In the genomic region with DNA sequence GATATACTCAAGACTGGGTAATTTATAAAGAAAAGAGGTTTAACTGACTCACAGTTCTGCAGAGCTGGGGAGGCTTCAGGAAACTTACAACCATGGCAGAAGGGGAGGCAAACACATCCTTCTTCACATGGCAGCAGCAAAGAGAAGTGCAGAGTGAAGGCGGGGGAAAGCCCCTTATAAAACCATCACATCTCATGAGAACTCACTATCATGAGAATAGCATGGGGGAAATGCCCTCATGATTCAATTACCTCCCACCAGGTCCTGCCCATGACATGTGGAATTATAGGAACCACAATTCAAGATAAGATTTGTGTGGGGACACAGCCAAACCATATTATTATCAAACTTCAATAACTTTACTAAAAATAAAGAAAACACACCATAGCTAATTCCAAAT, we compare ENCODE assay signal across 16 cellular contexts. TPM values are rescaled to one million over a fixed set of nuclear protein-coding genes. Genes with fewer than 3 reads are reported as not detected.
DNase-seq lines count a peak whose midpoint lies in the region; ATAC-seq and TF ChIP-seq lines count a peak whose summit lies in the region.
"Had no signal": no experiment of that assay in that cellular context is flagged by ENCODE, and none has a peak within 500 bp of the region (broad histone marks: within the 10 kb centered on the region; RNA-seq: fewer than 3 reads in every experiment).

No MANE protein-coding gene starts in this region.

- H3K27ac ChIP-seq in colonic mucosa: no peak overlapping the region
- H3K27ac ChIP-seq: PC-9 had no signal

- DNase-seq in activated naive CD4-positive, alpha-beta T cell treated with Interleukin-2 at 50 U/mL for 16 hours: peak; percentile 35
- no peak for DNase-seq in activated naive CD4-positive, alpha-beta T cell treated with anti-CD3 and anti-CD28 coated beads, Interleukin-2, amount 10 ng/mL, durations not matched to agents 7 days and 5 days
- DNase-seq in T-helper 2 cell treated with Interferon-gamma antibody and Interleukin-4, amounts not matched to agents 5 μg/mL and 100 μg/mL, for 36 hours (ENCODE audit: low spot score): peak; percentile 11
- peak; percentile 13 for DNase-seq in activated naive CD8-positive, alpha-beta T cell treated with anti-CD3 and anti-CD28 coated beads for 36 hours
- peak; percentile 6 to 32 (median 18) for DNase-seq in stimulated activated CD4-positive, alpha-beta T cell treated with anti-CD3 and anti-CD28 coated beads, TNF-alpha, amount 100 ng/mL, for 24 hours (ENCODE audit: low read depth in 3 of 3)
- no peak for DNase-seq in colonic mucosa
- DNase-seq: CD8-positive, alpha-beta T cell; GOT3; IMR-90; Kasumi-1; NCI-H187 treated with DMSO at 0.1 percent for 48 hours; NCI-H446 treated with DMSO at 0.1 percent for 48 hours; NCI-H748 treated with DMSO at 0.1 percent for 48 hours; PC-9 had no signal

- intact Hi-C loops in colonic mucosa (cut with DNase I): no loop called here

- peaks cover 23% of the 10 kb centered on the region for H3K4me1 Mint-ChIP-seq in activated naive CD4-positive, alpha-beta T cell treated with anti-CD3 and anti-CD28 coated beads, Interleukin-2, amount 10 ng/mL, durations not matched to agents 7 days and 5 days
- H3K4me1 Mint-ChIP-seq in T-helper 2 cell treated with Interferon-gamma antibody and Interleukin-4, amounts not matched to agents 5 μg/mL and 100 μg/mL, for 36 hours (ENCODE audit: low read depth): peaks cover 12% of the 10 kb centered on the region
- peaks cover 47% of the 10 kb centered on the region for H3K4me1 Mint-ChIP-seq in activated naive CD8-positive, alpha-beta T cell treated with anti-CD3 and anti-CD28 coated beads for 36 hours

- no peak for TF ChIP-seq CTCF in colonic mucosa (IDR thresholded peaks at IDR 0.05)

- no peak overlapping the region for H3K4me3 Mint-ChIP-seq in activated naive CD4-positive, alpha-beta T cell treated with anti-CD3 and anti-CD28 coated beads, Interleukin-2, amount 10 ng/mL, durations not matched to agents 7 days and 5 days
- H3K4me3 Mint-ChIP-seq in T-helper 2 cell treated with Interferon-gamma antibody and Interleukin-4, amounts not matched to agents 5 μg/mL and 100 μg/mL, for 36 hours: no peak overlapping the region
- H3K4me3 Mint-ChIP-seq in activated naive CD8-positive, alpha-beta T cell treated with anti-CD3 and anti-CD28 coated beads for 36 hours: no peak overlapping the region
- H3K4me3 Mint-ChIP-seq: CD8-positive, alpha-beta T cell had no signal

- H3K27me3 ChIP-seq in colonic mucosa: no peaks in the 10 kb centered on the region

- H3K9me3 ChIP-seq in colonic mucosa: no peaks in the 10 kb centered on the region

- H3K4me1 ChIP-seq in colonic mucosa: no peaks in the 10 kb centered on the region

- no peak overlapping the region for H3K4me3 ChIP-seq in colonic mucosa
- H3K4me3 ChIP-seq: PC-9 had no signal

- H3K36me3 Mint-ChIP-seq in activated naive CD4-positive, alpha-beta T cell treated with anti-CD3 and anti-CD28 coated beads, Interleukin-2, amount 10 ng/mL, durations not matched to agents 7 days and 5 days: no peaks in the 10 kb centered on the region
- H3K36me3 Mint-ChIP-seq in T-helper 2 cell treated with Interferon-gamma antibody and Interleukin-4, amounts not matched to agents 5 μg/mL and 100 μg/mL, for 36 hours (ENCODE audit: low read depth): no peaks in the 10 kb centered on the region
- peaks cover 35% of the 10 kb centered on the region for H3K36me3 Mint-ChIP-seq in activated naive CD8-positive, alpha-beta T cell treated with anti-CD3 and anti-CD28 coated beads for 36 hours

- no peak for ATAC-seq in GM18511 (IDR thresholded peaks at IDR 0.05; ENCODE audit: unreplicated experiment)
- ATAC-seq: CD8-positive, alpha-beta T cell had no signal

- H3K27me3 Mint-ChIP-seq in activated naive CD4-positive, alpha-beta T cell treated with anti-CD3 and anti-CD28 coated beads, Interleukin-2, amount 10 ng/mL, durations not matched to agents 7 days and 5 days: peaks cover 17% of the 10 kb centered on the region
- H3K27me3 Mint-ChIP-seq in T-helper 2 cell treated with Interferon-gamma antibody and Interleukin-4, amounts not matched to agents 5 μg/mL and 100 μg/mL, for 36 hours (ENCODE audit: low read depth): peaks cover 27% of the 10 kb centered on the region
- peaks cover 22% of the 10 kb centered on the region for H3K27me3 Mint-ChIP-seq in activated naive CD8-positive, alpha-beta T cell treated with anti-CD3 and anti-CD28 coated beads for 36 hours

- peaks cover 15% of the 10 kb centered on the region for H3K9me3 Mint-ChIP-seq in activated naive CD4-positive, alpha-beta T cell treated with anti-CD3 and anti-CD28 coated beads, Interleukin-2, amount 10 ng/mL, durations not matched to agents 7 days and 5 days
- H3K9me3 Mint-ChIP-seq in T-helper 2 cell treated with Interferon-gamma antibody and Interleukin-4, amounts not matched to agents 5 μg/mL and 100 μg/mL, for 36 hours: peaks cover 23% of the 10 kb centered on the region
- H3K9me3 Mint-ChIP-seq in activated naive CD8-positive, alpha-beta T cell treated with anti-CD3 and anti-CD28 coated beads for 36 hours: peaks cover 32% of the 10 kb centered on the region

- CTCF ChIA-PET in activated naive CD4-positive, alpha-beta T cell treated with anti-CD3 and anti-CD28 coated beads, Interleukin-2, amount 10 ng/mL, durations not matched to agents 7 days and 5 days (lab: Charles Lee): no interaction called here

- no peak overlapping the region for H3K9ac ChIP-seq in colonic mucosa (ENCODE audit: low read depth in 2 of 2, low read length in 2 of 2)

- H3K27ac Mint-ChIP-seq in activated naive CD4-positive, alpha-beta T cell treated with anti-CD3 and anti-CD28 coated beads, Interleukin-2, amount 10 ng/mL, durations not matched to agents 7 days and 5 days: no peak overlapping the region
- H3K27ac Mint-ChIP-seq in T-helper 2 cell treated with Interferon-gamma antibody and Interleukin-4, amounts not matched to agents 5 μg/mL and 100 μg/mL, for 36 hours: no peak overlapping the region
- no peak overlapping the region for H3K27ac Mint-ChIP-seq in activated naive CD8-positive, alpha-beta T cell treated with anti-CD3 and anti-CD28 coated beads for 36 hours
- H3K27ac Mint-ChIP-seq: CD8-positive, alpha-beta T cell had no signal

- H3K36me3 ChIP-seq in colonic mucosa: no peaks in the 10 kb centered on the region

RNA-seq across cellular contexts. Expression of gene JAZF1, which starts 30.4 kb away (rescaled TPM):
- 1 to 10 TPM; 6.6 to 7.4 TPM for total RNA-seq in activated naive CD8-positive, alpha-beta T cell treated with anti-CD3 and anti-CD28 coated beads for 36 hours
- total RNA-seq in colonic mucosa: 10 to 100 TPM in 1 of 2 donors, 1 to 10 TPM in 1; 1.8 to 10.1 TPM
- total RNA-seq: HT-29 had no signal

Comparison
In these comparisons a context has a peak if more than half of its experiments do, and no peak if none do; other contexts are left out.
1. DNase-seq: peak in activated naive CD4-positive, alpha-beta T cell treated with Interleukin-2 at 50 U/mL for 16 hours (single experiment), T-helper 2 cell treated with Interferon-gamma antibody and Interleukin-4, amounts not matched to agents 5 μg/mL and 100 μg/mL, for 36 hours (single experiment), activated naive CD8-positive, alpha-beta T cell treated with anti-CD3 and anti-CD28 coated beads for 36 hours (single experiment) and stimulated activated CD4-positive, alpha-beta T cell treated with anti-CD3 and anti-CD28 coated beads, TNF-alpha, amount 100 ng/mL, for 24 hours (3 of 3); none in activated naive CD4-positive, alpha-beta T cell treated with anti-CD3 and anti-CD28 coated beads, Interleukin-2, amount 10 ng/mL, durations not matched to agents 7 days and 5 days (single experiment) and colonic mucosa (single experiment).